ENCODE assay signal across 24 cellular contexts in the genomic region with DNA sequence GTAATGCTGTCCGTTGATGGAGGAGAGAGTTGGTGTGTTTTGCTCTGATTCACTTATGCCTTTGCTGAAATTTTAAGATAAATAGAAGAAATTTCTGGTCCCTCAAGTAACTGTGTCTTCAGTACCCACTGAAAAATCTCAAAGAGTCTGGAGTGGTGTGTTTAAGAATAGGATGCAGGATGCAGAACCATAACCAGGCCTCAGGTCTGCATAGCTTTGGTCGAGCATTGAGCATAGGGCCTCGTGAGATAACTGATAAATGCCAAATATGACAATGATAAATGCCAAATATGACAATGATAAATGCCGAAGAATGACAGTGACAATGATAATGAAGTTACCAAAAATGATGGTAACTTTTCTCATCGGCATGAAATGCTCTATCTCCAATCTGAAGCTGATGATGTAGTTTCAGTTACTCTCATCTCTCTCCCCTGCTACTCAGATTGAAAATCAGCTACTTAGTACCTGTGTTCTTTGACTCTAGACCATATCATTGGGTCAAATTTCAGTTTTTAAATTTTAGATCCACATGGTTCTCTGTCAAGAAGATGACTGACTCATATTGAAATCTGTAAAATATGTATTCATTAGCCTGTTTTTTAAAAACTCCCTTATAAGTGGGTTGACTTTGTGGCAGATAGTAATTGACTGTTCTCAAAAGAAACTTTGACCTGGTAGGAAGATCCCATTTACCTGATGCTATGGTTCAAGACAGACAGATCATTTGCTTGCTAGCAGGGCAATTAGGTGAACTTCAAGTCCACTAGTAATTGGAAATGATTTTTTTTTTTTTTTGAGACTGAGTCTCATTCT.
A peak's percentile ranks its signal among the peaks of the same experiment; 100 is the strongest.
DNase-seq lines count a peak whose midpoint lies in the region; ATAC-seq and TF ChIP-seq lines count a peak whose summit lies in the region.
"Had no signal": no experiment of that assay in that cellular context is flagged by ENCODE, and none has a peak within 500 bp of the region (broad histone marks: within the 10 kb centered on the region; RNA-seq: fewer than 3 reads in every experiment).

No MANE protein-coding gene starts in this region.

- TF ChIP-seq CTCF in osteoblast (IDR thresholded peaks at IDR 0.05; ENCODE audit: extremely low read depth, low read depth, low read length) (no peak), OCI-LY7 (conservative IDR thresholded peaks at IDR 0.05; ENCODE audit: low read length) (no peak)

- H3K4me1 Mint-ChIP-seq in activated T-cell treated with anti-CD3 and anti-CD28 coated beads, Interleukin-2, amount 50 U/mL, for 24 hours (ENCODE audit: low read depth): peaks cover 14% of the 10 kb centered on the region
- H3K4me1 Mint-ChIP-seq: T-helper 17 cell had no signal

- H3K79me2 ChIP-seq in osteoblast (ENCODE audit: insufficient read depth, low read length) (no peaks in the 10 kb centered on the region), OCI-LY7 (ENCODE audit: insufficient read depth, low read depth, low read length) (no peaks in the 10 kb centered on the region)

- H3K4me3 ChIP-seq in osteoblast (ENCODE audit: insufficient read depth, low read length): no peak overlapping the region
- no peak overlapping the region for H3K4me3 ChIP-seq in OCI-LY7 (ENCODE audit: low read depth, low read length, poor library complexity, severe bottlenecking)
- H3K4me3 ChIP-seq: A549, BLaER1, coronary artery, right atrium auricular region, SJCRH30, suprapubic skin, vagina had no signal

- H3K4me2 ChIP-seq in osteoblast (ENCODE audit: insufficient read depth, low read length) (no peak overlapping the region), OCI-LY7 (ENCODE audit: low read length) (no peak overlapping the region)
- H3K4me2 ChIP-seq: A549, BLaER1 had no signal

- H3K4me1 ChIP-seq in osteoblast (ENCODE audit: insufficient read depth, low read length) (no peaks in the 10 kb centered on the region), OCI-LY7 (ENCODE audit: insufficient read depth, low read length, poor library complexity, severe bottlenecking) (no peaks in the 10 kb centered on the region)
- H3K4me1 ChIP-seq: A549, BLaER1, right atrium auricular region, SJCRH30, suprapubic skin, vagina had no signal

- CTCF ChIA-PET in OCI-LY7 (lab: Charles Lee; ENCODE audit: unreplicated experiment): no interaction called here

- intact Hi-C loops in OCI-LY7 (cut with micrococcal nuclease; ENCODE audit: unreplicated experiment): no loop called here

- H3K36me3 Mint-ChIP-seq in activated T-cell treated with anti-CD3 and anti-CD28 coated beads, Interleukin-2, amount 50 U/mL, for 24 hours (ENCODE audit: low read depth): peaks cover 6% of the 10 kb centered on the region

- H3K9me3 ChIP-seq in osteoblast (ENCODE audit: low read depth, low read length): no peaks in the 10 kb centered on the region
- H3K9me3 ChIP-seq in OCI-LY7 (ENCODE audit: low read length): no peaks in the 10 kb centered on the region
- H3K9me3 ChIP-seq: A549, BLaER1, right atrium auricular region, suprapubic skin, vagina had no signal

- peaks cover 13% of the 10 kb centered on the region for H3K27me3 ChIP-seq in osteoblast (ENCODE audit: insufficient read depth, low read length)
- H3K27me3 ChIP-seq: BLaER1, right atrium auricular region, SJCRH30, suprapubic skin, vagina had no signal

- no peaks in the 10 kb centered on the region for H3K36me3 ChIP-seq in osteoblast (ENCODE audit: insufficient read depth, low read length)
- H3K36me3 ChIP-seq in OCI-LY7 (ENCODE audit: insufficient read depth, low read length): no peaks in the 10 kb centered on the region
- H3K36me3 ChIP-seq: BLaER1, right atrium auricular region, suprapubic skin, vagina had no signal

- no peak for DNase-seq in activated T-cell treated with anti-CD3 and anti-CD28 coated beads, Interleukin-2, amount 50 U/mL, for 24 hours
- DNase-seq in activated T-cell treated with anti-CD3 and anti-CD28 coated beads, Interleukin-2, amount 50 U/mL, for 48 hours: no peak
- DNase-seq in osteoblast (ENCODE audit: insufficient read length, low spot score, missing footprints) (peak; percentile 17), OCI-LY7 (ENCODE audit: low spot score) (no peak), SHP77 (lab: John Stamatoyannopoulos, UW) (no peak), cortex of kidney (lab: John Stamatoyannopoulos, UW) (no peak)
- DNase-seq: activated CD4-positive, alpha-beta T cell treated with anti-CD3 and anti-CD28 coated beads, Interleukin-2, amount 50 U/mL, for 48 hours; hypothalamus; kidney; NCI-H1436; NCI-H524 treated with DMSO at 0.1 percent for 48 hours; SJCRH30; stimulated activated CD4-positive, alpha-beta T cell treated with anti-CD3 and anti-CD28 coated beads, Interleukin-12 subunit alpha, Interleukin-12 subunit beta, amount 100 ng/mL, for 4 hours; T-helper 17 cell had no signal

- H4K20me1 ChIP-seq in osteoblast (ENCODE audit: insufficient read depth, low read length) (no peaks in the 10 kb centered on the region), OCI-LY7 (ENCODE audit: insufficient read depth, low read length) (no peaks in the 10 kb centered on the region)
- H4K20me1 ChIP-seq: BLaER1 had no signal

- ATAC-seq in GM18907 (IDR thresholded peaks at IDR 0.05; ENCODE audit: unreplicated experiment): peak; percentile 65
- peak; percentile 92 for ATAC-seq in HG02852 (IDR thresholded peaks at IDR 0.05; ENCODE audit: unreplicated experiment)
- ATAC-seq: A549, HCT116, T-helper 17 cell had no signal

- H3K27ac ChIP-seq in osteoblast (ENCODE audit: low read depth, low read length) (no peak overlapping the region), OCI-LY7 (ENCODE audit: low read depth, low read length, poor library complexity, severe bottlenecking) (no peak overlapping the region)
- H3K27ac ChIP-seq: A549, BLaER1, coronary artery, HL-60, right atrium auricular region, SJCRH30, suprapubic skin, vagina had no signal

- no peak overlapping the region for H2AFZ ChIP-seq in osteoblast (ENCODE audit: low read length)
- H2AFZ ChIP-seq in OCI-LY7 (ENCODE audit: low read length): no peak overlapping the region

- POLR2A ChIA-PET in OCI-LY7 (lab: Charles Lee): interaction anchor here (0.6 kb wide), 1 partner anchor 135 kb away, joined by 3 read pairs; no protein-coding TSS in a partner anchor

- no peaks in the 10 kb centered on the region; the same call in 1 of the 2 replicates for H3K9me2 ChIP-seq in OCI-LY7 (ENCODE audit: insufficient read depth, low read length)

- no peaks in the 10 kb centered on the region for H3K9me3 Mint-ChIP-seq in activated T-cell treated with anti-CD3 and anti-CD28 coated beads, Interleukin-2, amount 50 U/mL, for 24 hours

- peak overlapping the region; percentile 55 for H3K27ac Mint-ChIP-seq in activated T-cell treated with anti-CD3 and anti-CD28 coated beads, Interleukin-2, amount 50 U/mL, for 24 hours
- H3K27ac Mint-ChIP-seq: T-helper 17 cell had no signal

- no peaks in the 10 kb centered on the region for H3K27me3 Mint-ChIP-seq in activated T-cell treated with anti-CD3 and anti-CD28 coated beads, Interleukin-2, amount 50 U/mL, for 24 hours
- H3K27me3 Mint-ChIP-seq: T-helper 17 cell had no signal

- no TSS peak for BruUV-seq in OCI-LY7 (replicated peaks; lab: Mats Ljungman, UMichigan)

- no peak overlapping the region for H3K4me3 Mint-ChIP-seq in activated T-cell treated with anti-CD3 and anti-CD28 coated beads, Interleukin-2, amount 50 U/mL, for 24 hours
- H3K4me3 Mint-ChIP-seq: T-helper 17 cell had no signal
